In the genomic region with DNA sequence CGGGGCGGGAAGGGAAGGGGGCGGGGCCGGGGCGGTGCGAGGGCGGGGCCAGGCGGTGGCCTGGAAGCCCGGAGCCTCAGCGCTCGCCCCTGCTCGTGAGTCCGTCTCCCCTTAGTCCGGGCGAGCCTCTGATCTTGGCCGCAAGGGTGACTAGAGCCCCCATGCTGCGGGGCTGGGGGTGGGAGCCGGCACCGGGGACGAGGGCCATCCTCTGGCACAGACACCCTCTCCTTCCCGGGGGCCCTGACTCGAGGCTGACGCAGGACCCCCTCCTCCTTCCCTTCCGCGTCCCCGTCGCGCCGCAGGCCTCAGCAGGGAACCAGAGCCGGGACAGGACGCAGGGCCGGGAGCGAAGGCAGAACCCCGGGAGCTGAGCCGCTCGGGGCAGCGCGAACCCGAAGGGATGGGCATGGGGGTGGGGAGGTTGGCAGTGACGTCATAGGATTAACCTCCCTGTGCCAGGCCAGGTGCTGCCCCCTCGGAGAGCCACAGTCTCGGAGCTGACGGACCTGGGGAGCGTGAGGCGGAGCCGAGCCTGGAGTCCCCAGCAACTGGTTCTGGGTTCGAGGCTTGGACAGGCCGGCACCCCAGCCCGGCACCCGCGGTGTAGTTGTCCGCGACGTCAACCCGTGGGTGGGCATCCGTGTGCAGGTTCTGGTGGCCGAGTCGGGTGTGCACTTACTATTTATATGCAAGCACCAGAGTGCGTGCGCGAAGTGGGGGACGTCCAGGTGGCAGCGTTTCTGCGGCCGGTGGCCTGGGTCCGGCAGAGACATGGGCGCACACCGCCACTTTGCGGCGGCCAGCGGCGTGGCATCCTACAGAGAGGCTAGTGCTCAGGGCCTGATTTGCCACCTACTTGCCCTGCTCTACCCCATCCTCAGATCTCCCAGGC, we compare ENCODE assay signal across 1 cellular context.
TF ChIP-seq lines count a peak whose summit lies in the region.

No MANE protein-coding gene starts in this region.

TF ChIP-seq in HepG2, 621 proteins besides CTCF, POLR2A, EP300 and RAD21 (continued from another document and continues in another):
- TF ChIP-seq MATR3 (CRISPR knock-in tag; IDR thresholded peaks at IDR 0.05) = peak; percentile 94; the same call in 1 of the 2 replicates
- no peak for TF ChIP-seq IKZF4 (CRISPR knock-in tag; IDR thresholded peaks at IDR 0.05; ENCODE audit: borderline replicate concordance, low read depth, not compliant biosample characterization)
- no peak for TF ChIP-seq ZNF180 (CRISPR knock-in tag; IDR thresholded peaks at IDR 0.05; ENCODE audit: borderline replicate concordance, low read depth)
- no peak for TF ChIP-seq ZNF644 (CRISPR knock-in tag; IDR thresholded peaks at IDR 0.05; ENCODE audit: low read depth)
- TF ChIP-seq ZNF747 (CRISPR knock-in tag; IDR thresholded peaks at IDR 0.05; ENCODE audit: borderline replicate concordance) = 0 out of 2 replicates have a peak, but pooled peaks have one; percentile 25
- TF ChIP-seq FOXO1 (CRISPR knock-in tag; IDR thresholded peaks at IDR 0.05) = peak; percentile 37; the same call in 1 of the 2 replicates
- TF ChIP-seq, protein P1, sequence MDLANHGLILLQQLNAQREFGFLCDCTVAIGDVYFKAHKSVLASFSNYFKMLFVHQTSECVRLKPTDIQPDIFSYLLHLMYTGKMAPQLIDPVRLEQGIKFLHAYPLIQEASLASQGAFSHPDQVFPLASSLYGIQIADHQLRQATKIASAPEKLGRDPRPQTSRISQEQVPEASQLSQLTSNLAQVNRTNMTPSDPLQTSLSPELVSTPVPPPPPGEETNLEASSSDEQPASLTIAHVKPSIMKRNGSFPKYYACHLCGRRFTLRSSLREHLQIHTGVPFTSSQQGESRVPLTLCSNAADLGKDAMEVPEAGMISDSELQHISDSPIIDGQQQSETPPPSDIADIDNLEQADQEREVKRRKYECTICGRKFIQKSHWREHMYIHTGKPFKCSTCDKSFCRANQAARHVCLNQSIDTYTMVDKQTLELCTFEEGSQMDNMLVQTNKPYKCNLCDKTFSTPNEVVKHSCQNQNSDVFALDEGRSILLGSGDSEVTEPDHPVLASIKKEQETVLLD (CRISPR knock-in tag; IDR thresholded peaks at IDR 0.05; ENCODE audit: low read depth) = 0 out of 2 replicates have a peak, but pooled peaks have one; percentile 70
- TF ChIP-seq AGO2 (optimal IDR thresholded peaks at IDR 0.05; ENCODE audit: low read depth, low read length) = peak; percentile 70
- 0 out of 2 replicates have a peak, but pooled peaks have one; percentile 84 for TF ChIP-seq ZNF678 (CRISPR knock-in tag; IDR thresholded peaks at IDR 0.05)
- TF ChIP-seq KAT8 (CRISPR knock-in tag; IDR thresholded peaks at IDR 0.05) = peak; percentile 63
- TF ChIP-seq HDAC2 (CRISPR knock-in tag; IDR thresholded peaks at IDR 0.05) = peak; percentile 46; the same call in 1 of the 2 replicates
- TF ChIP-seq ZNF775 (CRISPR knock-in tag; IDR thresholded peaks at IDR 0.05; ENCODE audit: borderline replicate concordance) = no peak
- no peak for TF ChIP-seq ZNF841 (CRISPR knock-in tag; IDR thresholded peaks at IDR 0.05; ENCODE audit: borderline replicate concordance)
- peak; percentile 41; the same call in 1 of the 2 replicates for TF ChIP-seq POGZ (CRISPR knock-in tag; IDR thresholded peaks at IDR 0.05)
- TF ChIP-seq RXRA (CRISPR knock-in tag; IDR thresholded peaks at IDR 0.05) = peak; percentile 70; the same call in 1 of the 2 replicates
- 0 out of 2 replicates have a peak, but pooled peaks have one; percentile 11 for TF ChIP-seq FOSL1 (CRISPR knock-in tag; IDR thresholded peaks at IDR 0.05; ENCODE audit: borderline replicate concordance)
- TF ChIP-seq ATM (IDR thresholded peaks at IDR 0.05; ENCODE audit: borderline replicate concordance) = no peak
- TF ChIP-seq, protein P2, sequence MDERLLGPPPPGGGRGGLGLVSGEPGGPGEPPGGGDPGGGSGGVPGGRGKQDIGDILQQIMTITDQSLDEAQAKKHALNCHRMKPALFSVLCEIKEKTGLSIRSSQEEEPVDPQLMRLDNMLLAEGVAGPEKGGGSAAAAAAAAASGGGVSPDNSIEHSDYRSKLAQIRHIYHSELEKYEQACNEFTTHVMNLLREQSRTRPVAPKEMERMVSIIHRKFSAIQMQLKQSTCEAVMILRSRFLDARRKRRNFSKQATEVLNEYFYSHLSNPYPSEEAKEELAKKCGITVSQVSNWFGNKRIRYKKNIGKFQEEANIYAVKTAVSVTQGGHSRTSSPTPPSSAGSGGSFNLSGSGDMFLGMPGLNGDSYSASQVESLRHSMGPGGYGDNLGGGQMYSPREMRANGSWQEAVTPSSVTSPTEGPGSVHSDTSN (CRISPR knock-in tag; IDR thresholded peaks at IDR 0.05) = no peak
- TF ChIP-seq, protein P3, sequence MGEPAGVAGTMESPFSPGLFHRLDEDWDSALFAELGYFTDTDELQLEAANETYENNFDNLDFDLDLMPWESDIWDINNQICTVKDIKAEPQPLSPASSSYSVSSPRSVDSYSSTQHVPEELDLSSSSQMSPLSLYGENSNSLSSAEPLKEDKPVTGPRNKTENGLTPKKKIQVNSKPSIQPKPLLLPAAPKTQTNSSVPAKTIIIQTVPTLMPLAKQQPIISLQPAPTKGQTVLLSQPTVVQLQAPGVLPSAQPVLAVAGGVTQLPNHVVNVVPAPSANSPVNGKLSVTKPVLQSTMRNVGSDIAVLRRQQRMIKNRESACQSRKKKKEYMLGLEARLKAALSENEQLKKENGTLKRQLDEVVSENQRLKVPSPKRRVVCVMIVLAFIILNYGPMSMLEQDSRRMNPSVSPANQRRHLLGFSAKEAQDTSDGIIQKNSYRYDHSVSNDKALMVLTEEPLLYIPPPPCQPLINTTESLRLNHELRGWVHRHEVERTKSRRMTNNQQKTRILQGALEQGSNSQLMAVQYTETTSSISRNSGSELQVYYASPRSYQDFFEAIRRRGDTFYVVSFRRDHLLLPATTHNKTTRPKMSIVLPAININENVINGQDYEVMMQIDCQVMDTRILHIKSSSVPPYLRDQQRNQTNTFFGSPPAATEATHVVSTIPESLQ (CRISPR knock-in tag; conservative IDR thresholded peaks at IDR 0.05) = no peak
- TF ChIP-seq ZNF251 (CRISPR knock-in tag; IDR thresholded peaks at IDR 0.05) = 0 out of 2 replicates have a peak, but pooled peaks have one; percentile 39
- no peak for TF ChIP-seq SMAD9 (CRISPR knock-in tag; IDR thresholded peaks at IDR 0.05)
- peak; percentile 96 for TF ChIP-seq PTBP1 (IDR thresholded peaks at IDR 0.05; ENCODE audit: low read depth, low read length, poor library complexity, severe bottlenecking)
- no peak for TF ChIP-seq KMT2B (CRISPR knock-in tag; IDR thresholded peaks at IDR 0.05)
- no peak for TF ChIP-seq XBP1 (CRISPR knock-in tag; IDR thresholded peaks at IDR 0.05)
- TF ChIP-seq KLF16 (CRISPR knock-in tag; IDR thresholded peaks at IDR 0.05) = peak in 1 of 2 experiments; percentile 22; a peak in 1 of 4 replicates
- TF ChIP-seq, protein P4, sequence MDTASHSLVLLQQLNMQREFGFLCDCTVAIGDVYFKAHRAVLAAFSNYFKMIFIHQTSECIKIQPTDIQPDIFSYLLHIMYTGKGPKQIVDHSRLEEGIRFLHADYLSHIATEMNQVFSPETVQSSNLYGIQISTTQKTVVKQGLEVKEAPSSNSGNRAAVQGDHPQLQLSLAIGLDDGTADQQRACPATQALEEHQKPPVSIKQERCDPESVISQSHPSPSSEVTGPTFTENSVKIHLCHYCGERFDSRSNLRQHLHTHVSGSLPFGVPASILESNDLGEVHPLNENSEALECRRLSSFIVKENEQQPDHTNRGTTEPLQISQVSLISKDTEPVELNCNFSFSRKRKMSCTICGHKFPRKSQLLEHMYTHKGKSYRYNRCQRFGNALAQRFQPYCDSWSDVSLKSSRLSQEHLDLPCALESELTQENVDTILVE (CRISPR knock-in tag; IDR thresholded peaks at IDR 0.05) = peak; percentile 43
- peak; percentile 61; the same call in 1 of the 2 replicates for TF ChIP-seq SALL2 (CRISPR knock-in tag; IDR thresholded peaks at IDR 0.05)
- TF ChIP-seq TBL1XR1 (IDR thresholded peaks at IDR 0.05; ENCODE audit: borderline replicate concordance, low read length, partially characterized antibody) = no peak
- TF ChIP-seq, protein P5, sequence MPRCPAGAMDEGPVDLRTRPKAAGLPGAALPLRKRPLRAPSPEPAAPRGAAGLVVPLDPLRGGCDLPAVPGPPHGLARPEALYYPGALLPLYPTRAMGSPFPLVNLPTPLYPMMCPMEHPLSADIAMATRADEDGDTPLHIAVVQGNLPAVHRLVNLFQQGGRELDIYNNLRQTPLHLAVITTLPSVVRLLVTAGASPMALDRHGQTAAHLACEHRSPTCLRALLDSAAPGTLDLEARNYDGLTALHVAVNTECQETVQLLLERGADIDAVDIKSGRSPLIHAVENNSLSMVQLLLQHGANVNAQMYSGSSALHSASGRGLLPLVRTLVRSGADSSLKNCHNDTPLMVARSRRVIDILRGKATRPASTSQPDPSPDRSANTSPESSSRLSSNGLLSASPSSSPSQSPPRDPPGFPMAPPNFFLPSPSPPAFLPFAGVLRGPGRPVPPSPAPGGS (CRISPR knock-in tag; IDR thresholded peaks at IDR 0.05) = no peak
- no peak for TF ChIP-seq RFX1 (IDR thresholded peaks at IDR 0.05)
- 0 out of 2 replicates have a peak, but pooled peaks have one; percentile 14 for TF ChIP-seq ELF3 (CRISPR knock-in tag; IDR thresholded peaks at IDR 0.05)
- no peak for TF ChIP-seq ZNF496 (CRISPR knock-in tag; IDR thresholded peaks at IDR 0.05; ENCODE audit: insufficient replicate concordance)
- TF ChIP-seq, protein P6, sequence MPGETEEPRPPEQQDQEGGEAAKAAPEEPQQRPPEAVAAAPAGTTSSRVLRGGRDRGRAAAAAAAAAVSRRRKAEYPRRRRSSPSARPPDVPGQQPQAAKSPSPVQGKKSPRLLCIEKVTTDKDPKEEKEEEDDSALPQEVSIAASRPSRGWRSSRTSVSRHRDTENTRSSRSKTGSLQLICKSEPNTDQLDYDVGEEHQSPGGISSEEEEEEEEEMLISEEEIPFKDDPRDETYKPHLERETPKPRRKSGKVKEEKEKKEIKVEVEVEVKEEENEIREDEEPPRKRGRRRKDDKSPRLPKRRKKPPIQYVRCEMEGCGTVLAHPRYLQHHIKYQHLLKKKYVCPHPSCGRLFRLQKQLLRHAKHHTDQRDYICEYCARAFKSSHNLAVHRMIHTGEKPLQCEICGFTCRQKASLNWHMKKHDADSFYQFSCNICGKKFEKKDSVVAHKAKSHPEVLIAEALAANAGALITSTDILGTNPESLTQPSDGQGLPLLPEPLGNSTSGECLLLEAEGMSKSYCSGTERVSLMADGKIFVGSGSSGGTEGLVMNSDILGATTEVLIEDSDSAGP (CRISPR knock-in tag; IDR thresholded peaks at IDR 0.05; ENCODE audit: borderline replicate concordance) = peak; percentile 81; the same call in 1 of the 2 replicates
- no peak for TF ChIP-seq TP53 (CRISPR knock-in tag; conservative IDR thresholded peaks at IDR 0.05)
- TF ChIP-seq, protein P7, sequence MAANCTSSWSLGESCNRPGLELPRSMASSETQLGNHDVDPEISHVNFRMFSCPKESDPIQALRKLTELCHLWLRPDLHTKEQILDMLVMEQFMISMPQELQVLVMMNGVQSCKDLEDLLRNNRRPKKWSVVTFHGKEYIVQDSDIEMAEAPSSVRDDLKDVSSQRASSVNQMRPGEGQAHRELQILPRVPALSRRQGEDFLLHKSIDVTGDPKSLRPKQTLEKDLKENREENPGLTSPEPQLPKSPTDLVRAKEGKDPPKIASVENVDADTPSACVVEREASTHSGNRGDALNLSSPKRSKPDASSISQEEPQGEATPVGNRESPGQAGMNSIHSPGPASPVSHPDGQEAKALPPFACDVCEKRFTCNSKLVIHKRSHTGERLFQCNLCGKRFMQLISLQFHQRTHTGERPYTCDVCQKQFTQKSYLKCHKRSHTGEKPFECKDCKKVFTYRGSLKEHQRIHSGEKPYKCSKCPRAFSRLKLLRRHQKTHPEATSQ (CRISPR knock-in tag; IDR thresholded peaks at IDR 0.05; ENCODE audit: borderline replicate concordance) = no peak
- TF ChIP-seq ZNF451 (CRISPR knock-in tag; IDR thresholded peaks at IDR 0.05) = peak; percentile 72; the same call in 1 of the 2 replicates
- TF ChIP-seq RCOR2 (CRISPR knock-in tag; IDR thresholded peaks at IDR 0.05) = no peak
- no peak for TF ChIP-seq ZNF446 (CRISPR knock-in tag; IDR thresholded peaks at IDR 0.05)
- 0 out of 2 replicates have a peak, but pooled peaks have one; percentile 57 for TF ChIP-seq PAWR (CRISPR knock-in tag; IDR thresholded peaks at IDR 0.05; ENCODE audit: borderline replicate concordance)
- TF ChIP-seq ZNF367 (CRISPR knock-in tag; IDR thresholded peaks at IDR 0.05; ENCODE audit: borderline replicate concordance) = 0 out of 2 replicates have a peak, but pooled peaks have one; percentile 75
- TF ChIP-seq MEF2D (CRISPR knock-in tag; IDR thresholded peaks at IDR 0.05) = peak; percentile 58
- TF ChIP-seq MAFG (CRISPR knock-in tag; IDR thresholded peaks at IDR 0.05) = no peak
- TF ChIP-seq, protein P8, sequence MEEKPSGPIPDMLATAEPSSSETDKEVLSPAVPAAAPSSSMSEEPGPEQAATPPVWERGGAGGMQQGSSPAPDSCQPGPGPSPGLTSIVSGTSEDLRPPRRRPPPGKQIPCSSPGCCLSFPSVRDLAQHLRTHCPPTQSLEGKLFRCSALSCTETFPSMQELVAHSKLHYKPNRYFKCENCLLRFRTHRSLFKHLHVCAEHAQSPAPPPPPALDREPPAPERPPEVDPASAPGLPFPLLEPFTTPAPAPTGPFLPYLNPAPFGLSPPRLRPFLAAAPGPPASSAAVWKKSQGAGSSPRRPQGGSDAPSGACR (CRISPR knock-in tag; IDR thresholded peaks at IDR 0.05) = peak; percentile 67; the same call in 1 of the 2 replicates
- TF ChIP-seq, protein P9, sequence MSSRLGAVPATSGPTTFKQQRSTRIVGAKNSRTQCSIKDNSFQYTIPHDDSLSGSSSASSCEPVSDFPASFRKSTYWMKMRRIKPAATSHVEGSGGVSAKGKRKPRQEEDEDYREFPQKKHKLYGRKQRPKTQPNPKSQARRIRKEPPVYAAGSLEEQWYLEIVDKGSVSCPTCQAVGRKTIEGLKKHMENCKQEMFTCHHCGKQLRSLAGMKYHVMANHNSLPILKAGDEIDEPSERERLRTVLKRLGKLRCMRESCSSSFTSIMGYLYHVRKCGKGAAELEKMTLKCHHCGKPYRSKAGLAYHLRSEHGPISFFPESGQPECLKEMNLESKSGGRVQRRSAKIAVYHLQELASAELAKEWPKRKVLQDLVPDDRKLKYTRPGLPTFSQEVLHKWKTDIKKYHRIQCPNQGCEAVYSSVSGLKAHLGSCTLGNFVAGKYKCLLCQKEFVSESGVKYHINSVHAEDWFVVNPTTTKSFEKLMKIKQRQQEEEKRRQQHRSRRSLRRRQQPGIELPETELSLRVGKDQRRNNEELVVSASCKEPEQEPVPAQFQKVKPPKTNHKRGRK (CRISPR knock-in tag; IDR thresholded peaks at IDR 0.05) = no peak
- TF ChIP-seq ATAD3A (CRISPR knock-in tag; IDR thresholded peaks at IDR 0.05) = no peak
- TF ChIP-seq CREM (IDR thresholded peaks at IDR 0.05) = peak; percentile 57; the same call in 1 of the 2 replicates
- TF ChIP-seq CREM (CRISPR knock-in tag; IDR thresholded peaks at IDR 0.05) = no peak
- no peak for TF ChIP-seq HMG20A (CRISPR knock-in tag; IDR thresholded peaks at IDR 0.05; ENCODE audit: borderline replicate concordance)
- peak; percentile 5; the same call in 1 of the 2 replicates for TF ChIP-seq RXRB (CRISPR knock-in tag; IDR thresholded peaks at IDR 0.05; ENCODE audit: borderline replicate concordance)
- 0 out of 2 replicates have a peak, but pooled peaks have one; percentile 39 for TF ChIP-seq ZBTB8A (CRISPR knock-in tag; IDR thresholded peaks at IDR 0.05; ENCODE audit: borderline replicate concordance, low read depth)
- TF ChIP-seq ZNF816 (CRISPR knock-in tag; IDR thresholded peaks at IDR 0.05; ENCODE audit: borderline replicate concordance) = no peak; the same call in 1 of the 2 replicates
- no peak for TF ChIP-seq ZNF672 (CRISPR knock-in tag; IDR thresholded peaks at IDR 0.05)
- peak; percentile 11; the same call in 1 of the 2 replicates for TF ChIP-seq ZNF614 (CRISPR knock-in tag; IDR thresholded peaks at IDR 0.05; ENCODE audit: borderline replicate concordance)
